10 cellular contexts compared by ENCODE assay signal in the genomic region with DNA sequence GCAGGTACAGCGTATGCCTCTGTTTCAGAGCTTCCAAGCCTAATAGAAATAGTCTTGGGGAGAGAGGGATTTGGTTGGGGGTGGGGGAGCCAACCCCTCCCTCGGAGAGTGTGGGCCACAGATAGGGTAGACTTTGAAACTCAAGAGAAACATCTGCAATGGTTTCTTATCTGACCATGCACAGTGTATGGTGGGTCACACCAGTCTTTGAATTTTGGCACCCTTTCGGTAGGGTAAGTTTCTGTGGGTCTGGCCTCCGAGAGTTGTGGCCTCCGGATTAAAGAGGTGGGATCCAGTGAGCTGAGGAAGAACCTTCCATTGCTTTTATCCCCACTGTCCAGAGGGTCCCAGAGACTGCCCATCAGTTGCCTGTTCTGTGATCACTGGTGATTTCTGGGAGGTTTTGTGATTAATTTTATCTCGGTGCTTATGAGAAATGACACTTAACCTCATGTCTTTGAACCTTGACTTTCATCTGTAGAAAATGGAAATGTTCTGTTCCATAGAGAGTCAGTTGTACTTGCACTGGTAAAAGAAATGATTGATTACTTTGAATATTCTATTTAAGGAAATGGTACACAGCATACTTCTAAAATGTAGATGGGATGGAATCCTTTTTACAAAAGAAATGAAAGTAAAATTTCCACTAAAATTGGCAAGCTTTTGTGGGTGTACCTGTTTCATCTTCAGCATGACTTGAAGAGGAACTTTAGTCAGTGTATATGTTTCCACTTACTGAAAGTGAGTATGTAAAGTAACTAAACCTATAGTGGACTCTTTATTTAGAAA.
A peak's percentile ranks its signal among the peaks of the same experiment; 100 is the strongest.
DNase-seq lines count a peak whose midpoint lies in the region; ATAC-seq, FAIRE-seq and TF ChIP-seq lines count a peak whose summit lies in the region.
"Had no signal": no experiment of that assay in that cellular context is flagged by ENCODE, and none has a peak within 500 bp of the region (broad histone marks: within the 10 kb centered on the region; RNA-seq: fewer than 3 reads in every experiment).

No MANE protein-coding gene starts in this region.

- peaks cover 87% of the 10 kb centered on the region for H3K4me1 Mint-ChIP-seq in activated CD8-positive, alpha-beta T cell treated with anti-CD3 and anti-CD28 coated beads for 36 hours (ENCODE audit: low read depth)

- peak overlapping the region in 3 of 11 experiments; percentile 16 to 43 (median 21); a peak in 4 of 22 replicates for H3K9ac ChIP-seq in BLaER1 treated with 17β-estradiol and CSF1 and Interleukin-3, amounts not matched to agents 10 nM and 100 nM

- H3K27me3 Mint-ChIP-seq in activated CD8-positive, alpha-beta T cell treated with anti-CD3 and anti-CD28 coated beads for 36 hours = no peaks in the 10 kb centered on the region

- intact Hi-C loops in activated CD8-positive, alpha-beta T cell treated with anti-CD3 and anti-CD28 coated beads for 36 hours (cut with micrococcal nuclease) = loop anchor here (2.0 kb wide), 2 partner anchors 32 to 40 kb away; no protein-coding TSS in a partner anchor

- H3K4me1 ChIP-seq in BLaER1 treated with 17β-estradiol and CSF1 and Interleukin-3, amounts not matched to agents 10 nM and 100 nM = peaks cover 77 to 100% (median 94%) of the 10 kb centered on the region in 10 experiments

- H3K36me3 ChIP-seq in BLaER1 treated with 17β-estradiol and CSF1 and Interleukin-3, amounts not matched to agents 10 nM and 100 nM = peaks cover 0 to 80% (median 31%) of the 10 kb centered on the region in 11 experiments; a peak in 15 of 22 replicates

- POLR2A ChIA-PET in activated CD8-positive, alpha-beta T cell treated with anti-CD3 and anti-CD28 coated beads for 36 hours (lab: Charles Lee) = interaction anchor here (0.6 to 3.2 kb wide), 6 partner anchors 15 to 50 kb away, joined by 3 to 13 read pairs (median 4); no protein-coding TSS in a partner anchor

- H3K9me3 Mint-ChIP-seq in activated CD8-positive, alpha-beta T cell treated with anti-CD3 and anti-CD28 coated beads for 36 hours = peaks cover 3% of the 10 kb centered on the region

- no peak for DNase-seq in GM19239 (ENCODE audit: insufficient read length, low spot score)
- DNase-seq in activated CD8-positive, alpha-beta T cell treated with anti-CD3 and anti-CD28 coated beads for 36 hours = no peak
- DNase-seq in germinal center (ENCODE audit: low spot score) = no peak
- no peak for DNase-seq in NCI-H510A treated with DMSO at 0.1 percent for 48 hours (lab: John Stamatoyannopoulos, UW)
- no peak for DNase-seq in SHP77 treated with DMSO at 0.1 percent for 48 hours (lab: John Stamatoyannopoulos, UW)
- no peak for DNase-seq in NCI-H2107 (lab: John Stamatoyannopoulos, UW)
- DNase-seq: COR-L47 had no signal

- H3K27ac Mint-ChIP-seq in activated CD8-positive, alpha-beta T cell treated with anti-CD3 and anti-CD28 coated beads for 36 hours = peak overlapping the region; percentile 96

- peak; percentile 89 for FAIRE-seq in GM19239 (lab: Jason Lieb, UNC)

- CTCF ChIA-PET in activated CD8-positive, alpha-beta T cell treated with anti-CD3 and anti-CD28 coated beads for 36 hours (lab: Charles Lee) = interaction anchor here (1.5 to 2.8 kb wide), 2 partner anchors 45 to 115 kb away, joined by 4 to 7 read pairs; no protein-coding TSS in a partner anchor

- peaks cover 31 to 100% (median 95%) of the 10 kb centered on the region in 11 experiments; a peak in 21 of 22 replicates for H4K20me1 ChIP-seq in BLaER1 treated with 17β-estradiol and CSF1 and Interleukin-3, amounts not matched to agents 10 nM and 100 nM

- H3K4me3 Mint-ChIP-seq in activated CD8-positive, alpha-beta T cell treated with anti-CD3 and anti-CD28 coated beads for 36 hours = peak overlapping the region; percentile 50

- TF ChIP-seq CTCF in activated CD8-positive, alpha-beta T cell treated with anti-CD3 and anti-CD28 coated beads for 36 hours (IDR thresholded peaks at IDR 0.05) = no peak

- peak overlapping the region; percentile 66 to 94 (median 87) for H3K4me2 ChIP-seq in BLaER1 treated with 17β-estradiol and CSF1 and Interleukin-3, amounts not matched to agents 10 nM and 100 nM

- H3K27me3 ChIP-seq in BLaER1 treated with 17β-estradiol and CSF1 and Interleukin-3, amounts not matched to agents 10 nM and 100 nM = no peaks in the 10 kb centered on the region

- peak; percentile 43 for ATAC-seq in HG03103 (IDR thresholded peaks at IDR 0.05; ENCODE audit: low read depth, unreplicated experiment)
- ATAC-seq in activated CD8-positive, alpha-beta T cell treated with anti-CD3 and anti-CD28 coated beads for 36 hours = peak; percentile 73

- peak overlapping the region in 8 of 11 experiments; percentile 30 to 68 (median 48); a peak in 15 of 22 replicates for H3K27ac ChIP-seq in BLaER1 treated with 17β-estradiol and CSF1 and Interleukin-3, amounts not matched to agents 10 nM and 100 nM

- peaks cover 35% of the 10 kb centered on the region for H3K36me3 Mint-ChIP-seq in activated CD8-positive, alpha-beta T cell treated with anti-CD3 and anti-CD28 coated beads for 36 hours (ENCODE audit: low read depth)

- H3K9me3 ChIP-seq in BLaER1 treated with 17β-estradiol and CSF1 and Interleukin-3, amounts not matched to agents 10 nM and 100 nM (replicated peaks in 1 of 11) = no peaks in the 10 kb centered on the region

- H3K4me3 ChIP-seq in BLaER1 treated with 17β-estradiol and CSF1 and Interleukin-3, amounts not matched to agents 10 nM and 100 nM = no peak overlapping the region
- H3K4me3 ChIP-seq: skin epidermis had no signal
